Comparison of ENCODE assay signal across 17 cellular contexts in genomic region chr9:121770415-121771273, GRCh38.
A peak's percentile ranks its signal among the peaks of the same experiment; 100 is the strongest.
DNase-seq lines count a peak whose midpoint lies in the region; ATAC-seq, FAIRE-seq and TF ChIP-seq lines count a peak whose summit lies in the region.
"Had no signal": no experiment of that assay in that cellular context is flagged by ENCODE, and none has a peak within 500 bp of the region (broad histone marks: within the 10 kb centered on the region; RNA-seq: fewer than 3 reads in every experiment).

No MANE protein-coding gene starts in this region.

- no peak overlapping the region for H2AFZ ChIP-seq in astrocyte (ENCODE audit: low read depth, low read length)

- H3K36me3 ChIP-seq in astrocyte (ENCODE audit: insufficient read depth, low read length) = peaks cover 2% of the 10 kb centered on the region
- H3K36me3 ChIP-seq in testis (ENCODE audit: low read depth, missing control alignments) = no peaks in the 10 kb centered on the region
- H3K36me3 ChIP-seq in prostate gland = peaks cover 0 to 19% of the 10 kb centered on the region in 2 donors

- no peaks in the 10 kb centered on the region for H3K79me2 ChIP-seq in astrocyte (ENCODE audit: insufficient read depth, low read length)

- peak overlapping the region; percentile 66 for H3K9ac ChIP-seq in astrocyte (ENCODE audit: low read length)

- H4K20me1 ChIP-seq in astrocyte (ENCODE audit: insufficient read depth, low read length) = peaks cover 2% of the 10 kb centered on the region

- H3K4me1 ChIP-seq in astrocyte (ENCODE audit: insufficient read depth, low read length) (peaks cover 25% of the 10 kb centered on the region), testis (peaks cover 28% of the 10 kb centered on the region), prostate gland (replicated peaks) (no peaks in the 10 kb centered on the region)

- peak; percentile 80 for DNase-seq in GM03348 (ENCODE audit: low spot score)
- DNase-seq in astrocyte (ENCODE audit: low read depth) = peak; percentile 70
- peak; percentile 39 for DNase-seq in iris pigment epithelial cell (ENCODE audit: low read depth)
- no peak for DNase-seq in testis
- DNase-seq in cerebellar cortex (ENCODE audit: low spot score) = no peak
- DNase-seq in prostate gland (ENCODE audit: low spot score) = no peak
- DNase-seq: activated CD4-positive, alpha-beta T cell treated with anti-CD3 and anti-CD28 coated beads for 36 hours; DMS 273 treated with DMSO at 0.1 percent for 48 hours; NCI-H1930; stimulated activated CD4-positive, alpha-beta T cell treated with anti-CD3 and anti-CD28 coated beads, Interleukin-4, amount 100 ng/mL, for 1 hour; stimulated activated naive CD8-positive, alpha-beta T cell treated with anti-CD3 and anti-CD28 coated beads, Interleukin-15, Interleukin-2, amounts not matched to agents 100 U/mL and 50 U/mL, for 24 hours had no signal

- ATAC-seq in HG02610 (IDR thresholded peaks at IDR 0.05; ENCODE audit: unreplicated experiment) = no peak
- ATAC-seq: activated CD4-positive, alpha-beta T cell treated with anti-CD3 and anti-CD28 coated beads for 36 hours; activated T-helper 17 cell treated with anti-CD3 and anti-CD28 coated beads, Interleukin-2, amount 50 U/mL, for 72 hours; HCT116; left colon; stimulated activated naive CD8-positive, alpha-beta T cell treated with anti-CD3 and anti-CD28 coated beads, Interleukin-15, Interleukin-2, amounts not matched to agents 100 U/mL and 50 U/mL, for 24 hours had no signal

- no peaks in the 10 kb centered on the region for H3K9me3 Mint-ChIP-seq in astrocyte (ENCODE audit: unreplicated experiment)
- H3K9me3 Mint-ChIP-seq: activated T-helper 17 cell treated with anti-CD3 and anti-CD28 coated beads, Interleukin-2, amount 50 U/mL, for 72 hours; central memory CD8-positive, alpha-beta T cell had no signal

- peaks cover 33% of the 10 kb centered on the region for H3K4me1 Mint-ChIP-seq in astrocyte (ENCODE audit: low read depth, unreplicated experiment)
- H3K4me1 Mint-ChIP-seq: activated CD4-positive, alpha-beta T cell treated with anti-CD3 and anti-CD28 coated beads for 36 hours; activated T-helper 17 cell treated with anti-CD3 and anti-CD28 coated beads, Interleukin-2, amount 50 U/mL, for 72 hours; central memory CD8-positive, alpha-beta T cell had no signal

- no peak for TF ChIP-seq CTCF in astrocyte (IDR thresholded peaks at IDR 0.05; ENCODE audit: insufficient read depth, low read depth, low read length)
- TF ChIP-seq CTCF in testis (IDR thresholded peaks at IDR 0.05) = no peak
- no peak for TF ChIP-seq CTCF in prostate gland (IDR thresholded peaks at IDR 0.05)

- peaks cover 32% of the 10 kb centered on the region for H3K36me3 Mint-ChIP-seq in astrocyte (ENCODE audit: low read depth, unreplicated experiment)

- intact Hi-C loops in testis (cut with DNase I; ENCODE audit: low total_unique reads) = no loop called here
- intact Hi-C loops in prostate gland (cut with DNase I) = no loop called here

- FAIRE-seq in astrocyte (lab: Jason Lieb, UNC) = peak; percentile 83
- FAIRE-seq: frontal cortex had no signal

- no peak overlapping the region for H3K4me3 ChIP-seq in astrocyte (ENCODE audit: insufficient read depth, low read depth, low read length)
- H3K4me3 ChIP-seq in testis = no peak overlapping the region
- H3K4me3 ChIP-seq in prostate gland = no peak overlapping the region

- H3K9me3 ChIP-seq in astrocyte (ENCODE audit: insufficient read depth, low read depth, low read length) = no peaks in the 10 kb centered on the region
- H3K9me3 ChIP-seq in testis = no peaks in the 10 kb centered on the region
- H3K9me3 ChIP-seq in prostate gland = no peaks in the 10 kb centered on the region

- peak overlapping the region; percentile 86 for H3K27ac Mint-ChIP-seq in astrocyte (ENCODE audit: unreplicated experiment)
- H3K27ac Mint-ChIP-seq: activated CD4-positive, alpha-beta T cell treated with anti-CD3 and anti-CD28 coated beads for 36 hours; activated T-helper 17 cell treated with anti-CD3 and anti-CD28 coated beads, Interleukin-2, amount 50 U/mL, for 72 hours had no signal

- H3K27me3 ChIP-seq in astrocyte (ENCODE audit: insufficient read depth, low read length) (no peaks in the 10 kb centered on the region), testis (no peaks in the 10 kb centered on the region), prostate gland (replicated peaks; ENCODE audit: insufficient read depth) (no peaks in the 10 kb centered on the region)

- peak overlapping the region; percentile 64 for H3K4me2 ChIP-seq in astrocyte (ENCODE audit: low read length)

- H3K4me3 Mint-ChIP-seq in astrocyte (ENCODE audit: unreplicated experiment) = no peak overlapping the region
- H3K4me3 Mint-ChIP-seq: activated CD4-positive, alpha-beta T cell treated with anti-CD3 and anti-CD28 coated beads for 36 hours; activated T-helper 17 cell treated with anti-CD3 and anti-CD28 coated beads, Interleukin-2, amount 50 U/mL, for 72 hours; central memory CD8-positive, alpha-beta T cell had no signal

- no peaks in the 10 kb centered on the region for H3K27me3 Mint-ChIP-seq in astrocyte (ENCODE audit: low read depth, unreplicated experiment)
- H3K27me3 Mint-ChIP-seq: activated CD4-positive, alpha-beta T cell treated with anti-CD3 and anti-CD28 coated beads for 36 hours had no signal

- TF ChIP-seq POLR2A in testis (IDR thresholded peaks at IDR 0.05) = no peak
- TF ChIP-seq POLR2A in prostate gland (IDR thresholded peaks at IDR 0.05) = no peak

- 84 to 88% methylated on average over 6 to 10 of the region's 10 CpGs for WGBS in testis, 2 donors
- 93% methylated on average over 10 of the region's 10 CpGs for WGBS in prostate gland

- H3K27ac ChIP-seq in astrocyte (ENCODE audit: low read depth, low read length) (peak overlapping the region; percentile 82), testis (peak overlapping the region; percentile 57 to 60), prostate gland (no peak overlapping the region)

Comparison
In these comparisons a context has a peak if more than half of its experiments do, and no peak if none do; other contexts are left out.
1. DNase-seq: peak in GM03348 (single experiment), astrocyte (single experiment) and iris pigment epithelial cell (single experiment); none in testis (single experiment), cerebellar cortex (single experiment) and prostate gland (single experiment).
2. H3K27ac ChIP-seq: peak in astrocyte (single experiment) and testis (2 of 2); none in prostate gland (0 of 2).